Comparison of ENCODE assay signal across 11 cellular contexts in genomic region chr10:6091630-6092029, GRCh38. TPM values are rescaled to one million over a fixed set of nuclear protein-coding genes. Genes with fewer than 3 reads are reported as not detected.
DNase-seq lines count a peak whose midpoint lies in the region; ATAC-seq and TF ChIP-seq lines count a peak whose summit lies in the region.
"Had no signal": no experiment of that assay in that cellular context is flagged by ENCODE, and none has a peak within 500 bp of the region (broad histone marks: within the 10 kb centered on the region; RNA-seq: fewer than 3 reads in every experiment).

No MANE protein-coding gene starts in this region.

- peak; percentile 70 for DNase-seq in activated CD8-positive, alpha-beta memory T cell treated with anti-CD3 and anti-CD28 coated beads, Interleukin-2, amount 10 ng/mL, durations not matched to agents 7 days and 5 days
- no peak for DNase-seq in activated CD8-positive, alpha-beta memory T cell treated with anti-CD3 and anti-CD28 coated beads, Interleukin-2, amount 50 U/mL, for 4 hours
- peak; percentile 43 to 51 for DNase-seq in Kasumi-1 (lab: John Stamatoyannopoulos, UW)
- DNase-seq in central memory CD8-positive, alpha-beta T cell (ENCODE audit: low spot score in 2 of 2) = no peak
- peak; percentile 22 for DNase-seq in neural progenitor cell (ENCODE audit: low spot score)
- DNase-seq in stomach = no peak
- no peak for DNase-seq in iPS-NIHi11 (ENCODE audit: low spot score)
- DNase-seq: midbrain, NCI-H2081 treated with DMSO at 0.1 percent for 48 hours had no signal

- no peak for TF ChIP-seq POLR2A in stomach (IDR thresholded peaks at IDR 0.05)

- peak overlapping the region; percentile 59 for H3K4me3 Mint-ChIP-seq in activated CD8-positive, alpha-beta memory T cell treated with anti-CD3 and anti-CD28 coated beads, Interleukin-2, amount 10 ng/mL, durations not matched to agents 7 days and 5 days
- peak overlapping the region; percentile 11 for H3K4me3 Mint-ChIP-seq in central memory CD8-positive, alpha-beta T cell
- peak overlapping the region; percentile 56 for H3K4me3 Mint-ChIP-seq in neural progenitor cell

- no peak overlapping the region for H3K9ac ChIP-seq in neural progenitor cell

- H3K27ac Mint-ChIP-seq in activated CD8-positive, alpha-beta memory T cell treated with anti-CD3 and anti-CD28 coated beads, Interleukin-2, amount 10 ng/mL, durations not matched to agents 7 days and 5 days = peak overlapping the region; percentile 63
- peak overlapping the region; percentile 57 for H3K27ac Mint-ChIP-seq in central memory CD8-positive, alpha-beta T cell (ENCODE audit: low read depth)
- H3K27ac Mint-ChIP-seq in neural progenitor cell = no peak overlapping the region

- H3K36me3 ChIP-seq in neural progenitor cell = no peaks in the 10 kb centered on the region
- no peaks in the 10 kb centered on the region for H3K36me3 ChIP-seq in stomach

- H3K4me3 ChIP-seq in neural progenitor cell (no peak overlapping the region), stomach (no peak overlapping the region)

- ATAC-seq in activated CD8-positive, alpha-beta memory T cell treated with anti-CD3 and anti-CD28 coated beads, Interleukin-2, amount 10 ng/mL, durations not matched to agents 7 days and 5 days = peak; percentile 25
- no peak for ATAC-seq in central memory CD8-positive, alpha-beta T cell (replicated peaks; ENCODE audit: extremely low read depth, poor library complexity, severe bottlenecking)
- ATAC-seq in HG02678 (IDR thresholded peaks at IDR 0.05; ENCODE audit: unreplicated experiment) = no peak

- CTCF ChIA-PET in activated CD8-positive, alpha-beta memory T cell treated with anti-CD3 and anti-CD28 coated beads, Interleukin-2, amount 10 ng/mL, durations not matched to agents 7 days and 5 days (lab: Charles Lee) = interaction anchor here (0.6 to 2.6 kb wide), 8 partner anchors 9 to 315 kb away, joined by 3 to 22 read pairs (median 3); no protein-coding TSS in a partner anchor

- H3K27ac ChIP-seq in neural progenitor cell (no peak overlapping the region), stomach (peak overlapping the region in 2 of 5 donors; percentile 9 to 26)

- no peak overlapping the region for H2AFZ ChIP-seq in neural progenitor cell (replicated peaks)

- no peaks in the 10 kb centered on the region for H3K9me3 ChIP-seq in neural progenitor cell (ENCODE audit: low read depth)
- no peaks in the 10 kb centered on the region for H3K9me3 ChIP-seq in stomach

- TF ChIP-seq EP300 in stomach (IDR thresholded peaks at IDR 0.05) = no peak

- H3F3A ChIP-seq in neural progenitor cell (ENCODE audit: low read depth) = peaks cover 6% of the 10 kb centered on the region

- peaks cover 75% of the 10 kb centered on the region for H3K79me2 ChIP-seq in neural progenitor cell (ENCODE audit: low read depth)

- TF ChIP-seq CTCF in neural progenitor cell (IDR thresholded peaks at IDR 0.05) (no peak), stomach (IDR thresholded peaks at IDR 0.05) (no peak)

- intact Hi-C loops in stomach (cut with DNase I; ENCODE audit: low total_unique reads) = no loop called here

- H3K27me3 Mint-ChIP-seq in activated CD8-positive, alpha-beta memory T cell treated with anti-CD3 and anti-CD28 coated beads, Interleukin-2, amount 10 ng/mL, durations not matched to agents 7 days and 5 days = no peaks in the 10 kb centered on the region
- H3K27me3 Mint-ChIP-seq in central memory CD8-positive, alpha-beta T cell = no peaks in the 10 kb centered on the region
- peaks cover 7% of the 10 kb centered on the region for H3K27me3 Mint-ChIP-seq in neural progenitor cell (ENCODE audit: insufficient read depth, low read depth)

- H3K4me1 ChIP-seq in neural progenitor cell (peaks cover 16% of the 10 kb centered on the region), stomach (peaks cover 29 to 83% (median 53%) of the 10 kb centered on the region in 4 donors)

- no peaks in the 10 kb centered on the region for H3K9me3 Mint-ChIP-seq in activated CD8-positive, alpha-beta memory T cell treated with anti-CD3 and anti-CD28 coated beads, Interleukin-2, amount 10 ng/mL, durations not matched to agents 7 days and 5 days (ENCODE audit: low read depth)
- no peaks in the 10 kb centered on the region for H3K9me3 Mint-ChIP-seq in central memory CD8-positive, alpha-beta T cell
- peaks cover 7% of the 10 kb centered on the region for H3K9me3 Mint-ChIP-seq in neural progenitor cell

- peaks cover 73% of the 10 kb centered on the region for H3K4me1 Mint-ChIP-seq in activated CD8-positive, alpha-beta memory T cell treated with anti-CD3 and anti-CD28 coated beads, Interleukin-2, amount 10 ng/mL, durations not matched to agents 7 days and 5 days
- peaks cover 64% of the 10 kb centered on the region for H3K4me1 Mint-ChIP-seq in central memory CD8-positive, alpha-beta T cell
- H3K4me1 Mint-ChIP-seq in neural progenitor cell = peaks cover 54% of the 10 kb centered on the region

- WGBS in stomach, 5 donors = 28 to 57% (median 43%) methylated on average over 1 of the region's 1 CpG

- H3K36me3 Mint-ChIP-seq in activated CD8-positive, alpha-beta memory T cell treated with anti-CD3 and anti-CD28 coated beads, Interleukin-2, amount 10 ng/mL, durations not matched to agents 7 days and 5 days = peaks cover 28% of the 10 kb centered on the region
- H3K36me3 Mint-ChIP-seq in central memory CD8-positive, alpha-beta T cell (ENCODE audit: insufficient read depth) = peaks cover 13% of the 10 kb centered on the region
- peaks cover 20% of the 10 kb centered on the region for H3K36me3 Mint-ChIP-seq in neural progenitor cell

- H4K20me1 ChIP-seq in neural progenitor cell (ENCODE audit: low read depth) = peaks cover 76% of the 10 kb centered on the region

- H3K4me2 ChIP-seq in neural progenitor cell = peak overlapping the region; percentile 46

- no peaks in the 10 kb centered on the region for H3K27me3 ChIP-seq in neural progenitor cell
- H3K27me3 ChIP-seq in stomach = no peaks in the 10 kb centered on the region

RNA-seq across cellular contexts. Expression of gene RBM17, which starts 2.8 kb away (rescaled TPM):
- 100 to 1,000 TPM; 205 to 267 TPM for total RNA-seq in activated CD8-positive, alpha-beta memory T cell treated with anti-CD3 and anti-CD28 coated beads, Interleukin-2, amount 10 ng/mL, durations not matched to agents 7 days and 5 days
- 67.2 and 73.6 TPM in 2 replicates for total RNA-seq in neural progenitor cell (ENCODE audit: low replicate concordance)
- 100 to 1,000 TPM in 3 of 5 donors, 10 to 100 TPM in 2; 71.0 to 168 (median 105) TPM for total RNA-seq in stomach
- 10 to 100 TPM; 41.4 to 58.5 (median 50.9) TPM for polyA plus RNA-seq in stomach

RNA-seq across cellular contexts. Expression of gene IL2RA, which starts 29.5 kb away (rescaled TPM):
- total RNA-seq in activated CD8-positive, alpha-beta memory T cell treated with anti-CD3 and anti-CD28 coated beads, Interleukin-2, amount 10 ng/mL, durations not matched to agents 7 days and 5 days = 100 to 1,000 TPM; 302 to 832 TPM
- not detected in 2 replicates for total RNA-seq in neural progenitor cell (ENCODE audit: low replicate concordance)
- total RNA-seq in stomach = 1 to 10 TPM in 2 of 5 donors, under 1 TPM in 1, not detected in 2; 0.45 to 2.3 (median 1.5) TPM
- 1 to 10 TPM in 1 of 3 donors, under 1 TPM in 2; 0.46 to 1.3 (median 0.60) TPM for polyA plus RNA-seq in stomach
- total RNA-seq: HT1080 had no signal

Comparison
In these comparisons a context has a peak if more than half of its experiments do, and no peak if none do; other contexts are left out.
1. DNase-seq: peak in activated CD8-positive, alpha-beta memory T cell treated with anti-CD3 and anti-CD28 coated beads, Interleukin-2, amount 10 ng/mL, durations not matched to agents 7 days and 5 days (single experiment), Kasumi-1 (2 of 2) and neural progenitor cell (single experiment); none in activated CD8-positive, alpha-beta memory T cell treated with anti-CD3 and anti-CD28 coated beads, Interleukin-2, amount 50 U/mL, for 4 hours (single experiment), central memory CD8-positive, alpha-beta T cell (0 of 2), stomach (single experiment) and iPS-NIHi11 (single experiment).
2. RNA of gene IL2RA, which starts 29.5 kb away (total RNA-seq): 302 to 832 TPM in activated CD8-positive, alpha-beta memory T cell treated with anti-CD3 and anti-CD28 coated beads, Interleukin-2, amount 10 ng/mL, durations not matched to agents 7 days and 5 days; 0.45 to 2.3 TPM in stomach and not detected in neural progenitor cell; every median in the first group is over 10 times any median in the second.
3. Peak in every context shown above with its lines, with median percentiles within 50 percentile points of each other: H3K4me3 Mint-ChIP-seq.